Comparison of ENCODE assay signal across 19 cellular contexts in the genomic region with DNA sequence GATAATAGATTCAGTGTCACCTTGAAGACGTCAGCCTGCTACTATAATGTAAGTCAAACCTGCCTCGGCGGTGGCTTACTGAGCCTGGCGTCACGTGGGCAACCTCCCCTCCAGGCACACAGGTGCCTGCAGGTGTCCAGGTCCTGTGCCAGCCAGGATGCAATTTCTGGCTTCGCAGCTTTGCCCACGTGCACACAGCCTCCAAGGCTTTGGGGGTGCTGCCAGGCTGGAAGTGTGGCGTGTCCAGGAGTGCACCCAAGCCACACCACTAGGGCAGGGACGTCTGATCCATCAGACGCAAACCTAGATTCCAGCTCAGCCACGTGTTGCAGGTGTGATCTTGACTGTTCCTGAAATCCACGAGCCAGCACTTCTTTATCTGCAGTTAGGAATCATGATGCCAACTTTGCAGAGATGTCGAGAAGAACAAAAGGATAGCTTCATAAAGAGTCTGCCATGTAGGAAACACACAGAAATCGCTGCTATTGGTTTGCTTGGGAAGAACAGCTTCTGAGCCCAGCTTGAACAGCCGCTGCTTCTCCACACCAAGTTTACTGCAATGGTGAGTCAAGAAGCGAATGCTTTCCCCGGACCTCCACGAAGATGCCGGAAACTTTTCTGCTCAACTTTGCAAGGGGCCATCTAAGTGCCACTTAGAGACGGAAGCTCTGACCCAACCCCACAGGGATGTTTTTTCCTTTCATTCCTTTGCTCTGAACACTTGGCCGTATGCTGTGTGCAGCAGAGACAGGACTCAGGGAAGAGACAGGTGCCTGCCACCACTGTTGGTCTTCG.
DNase-seq lines count a peak whose midpoint lies in the region; ATAC-seq and TF ChIP-seq lines count a peak whose summit lies in the region.
"Had no signal": no experiment of that assay in that cellular context is flagged by ENCODE, and none has a peak within 500 bp of the region (broad histone marks: within the 10 kb centered on the region; RNA-seq: fewer than 3 reads in every experiment).

No MANE protein-coding gene starts in this region.

- in situ Hi-C loops in HAP-1 (cut with MboI; ENCODE audit: low sequenced_read_pairs), result no loop called here

- H3K27ac Mint-ChIP-seq in activated CD8-positive, alpha-beta memory T cell treated with anti-CD3 and anti-CD28 coated beads, Interleukin-2, amount 10 ng/mL, durations not matched to agents 7 days and 5 days, result no peak overlapping the region
- no peak overlapping the region for H3K27ac Mint-ChIP-seq in endodermal cell
- H3K27ac Mint-ChIP-seq: B cell; CD8-positive, alpha-beta memory T cell had no signal

- no peak for ATAC-seq in activated CD8-positive, alpha-beta memory T cell treated with anti-CD3 and anti-CD28 coated beads, Interleukin-2, amount 10 ng/mL, durations not matched to agents 7 days and 5 days
- ATAC-seq in lung (ENCODE audit: insufficient read depth, low FRiP score) (no peak), GM18858 (IDR thresholded peaks at IDR 0.05; ENCODE audit: unreplicated experiment) (no peak)

- H3K36me3 Mint-ChIP-seq in activated CD8-positive, alpha-beta memory T cell treated with anti-CD3 and anti-CD28 coated beads, Interleukin-2, amount 10 ng/mL, durations not matched to agents 7 days and 5 days, result no peaks in the 10 kb centered on the region
- no peaks in the 10 kb centered on the region for H3K36me3 Mint-ChIP-seq in endodermal cell (ENCODE audit: low read depth)
- H3K36me3 Mint-ChIP-seq: CD4-positive, CD25-positive, alpha-beta regulatory T cell; CD8-positive, alpha-beta memory T cell had no signal

- H3K4me3 ChIP-seq in endodermal cell (ENCODE audit: low read length) (no peak overlapping the region), lung (no peak overlapping the region), HAP-1 (no peak overlapping the region)
- H3K4me3 ChIP-seq: BLaER1 had no signal

- no peaks in the 10 kb centered on the region for H3K4me1 Mint-ChIP-seq in activated CD8-positive, alpha-beta memory T cell treated with anti-CD3 and anti-CD28 coated beads, Interleukin-2, amount 10 ng/mL, durations not matched to agents 7 days and 5 days
- H3K4me1 Mint-ChIP-seq in endodermal cell, result no peaks in the 10 kb centered on the region
- H3K4me1 Mint-ChIP-seq: B cell; CD4-positive, CD25-positive, alpha-beta regulatory T cell; CD8-positive, alpha-beta memory T cell had no signal

- no peaks in the 10 kb centered on the region for H3K9me3 Mint-ChIP-seq in activated CD8-positive, alpha-beta memory T cell treated with anti-CD3 and anti-CD28 coated beads, Interleukin-2, amount 10 ng/mL, durations not matched to agents 7 days and 5 days (ENCODE audit: low read depth)
- peaks cover 12% of the 10 kb centered on the region for H3K9me3 Mint-ChIP-seq in endodermal cell

- H3K9me3 ChIP-seq in endodermal cell (ENCODE audit: control insufficient read depth, low read length) (peaks cover 5% of the 10 kb centered on the region), lung (ENCODE audit: control insufficient read depth in 2 of 2, insufficient read depth in 1 of 2, low read length in 1 of 2) (peaks cover 0 to 15% of the 10 kb centered on the region in 2 donors), HAP-1 (no peaks in the 10 kb centered on the region)

- CTCF ChIA-PET in activated CD8-positive, alpha-beta memory T cell treated with anti-CD3 and anti-CD28 coated beads, Interleukin-2, amount 10 ng/mL, durations not matched to agents 7 days and 5 days (lab: Charles Lee), result no interaction called here

- peak; percentile 22 for DNase-seq in activated CD8-positive, alpha-beta memory T cell treated with anti-CD3 and anti-CD28 coated beads, Interleukin-2, amount 10 ng/mL, durations not matched to agents 7 days and 5 days
- no peak for DNase-seq in activated CD8-positive, alpha-beta memory T cell treated with anti-CD3 and anti-CD28 coated beads, Interleukin-2, amount 50 U/mL, for 48 hours
- peak; percentile 21 for DNase-seq in endodermal cell
- peak; percentile 24 for DNase-seq in lung (ENCODE audit: low spot score)
- DNase-seq in HAP-1 (ENCODE audit: low spot score in 2 of 2), result no peak
- DNase-seq in Kasumi-1 (lab: John Stamatoyannopoulos, UW), result no peak
- DNase-seq: CD4-positive, CD25-positive, alpha-beta regulatory T cell; CD8-positive, alpha-beta memory T cell; DMS 273 treated with DMSO at 0.1 percent for 48 hours; DMS79; EL; GDM1; GOT3; HCEC 1CT had no signal

- no peaks in the 10 kb centered on the region for H3K27me3 ChIP-seq in endodermal cell (ENCODE audit: control insufficient read depth, insufficient read depth, low read length, poor library complexity, severe bottlenecking)
- H3K27me3 ChIP-seq in lung (ENCODE audit: control insufficient read depth, insufficient read depth), result no peaks in the 10 kb centered on the region
- H3K27me3 ChIP-seq in HAP-1 (ENCODE audit: low read depth), result no peaks in the 10 kb centered on the region
- H3K27me3 ChIP-seq: BLaER1 had no signal

- no peak for TF ChIP-seq CTCF in endodermal cell (conservative IDR thresholded peaks at IDR 0.05)
- no peak for TF ChIP-seq CTCF in lung (IDR thresholded peaks at IDR 0.05; ENCODE audit: control extremely low read depth, extremely low read depth)

- H3K27ac ChIP-seq in endodermal cell (ENCODE audit: low read depth, low read length), result no peak overlapping the region
- H3K27ac ChIP-seq in lung (ENCODE audit: low read depth in 1 of 2, low read length in 1 of 2), result no peak overlapping the region
- H3K27ac ChIP-seq: 22Rv1, BLaER1, C4-2B had no signal

- H3K4me3 Mint-ChIP-seq in activated CD8-positive, alpha-beta memory T cell treated with anti-CD3 and anti-CD28 coated beads, Interleukin-2, amount 10 ng/mL, durations not matched to agents 7 days and 5 days, result no peak overlapping the region
- H3K4me3 Mint-ChIP-seq in endodermal cell, result no peak overlapping the region
- H3K4me3 Mint-ChIP-seq: B cell; CD4-positive, CD25-positive, alpha-beta regulatory T cell; CD8-positive, alpha-beta memory T cell had no signal

- H3K9ac ChIP-seq in endodermal cell (ENCODE audit: extremely low read depth, low read length, poor library complexity, severe bottlenecking), result no peak overlapping the region
- H3K9ac ChIP-seq: BLaER1 had no signal

- WGBS in endodermal cell (ENCODE audit: insufficient coverage in 1 of 2, insufficient read length in 1 of 2), 2 experiments, result 90 to 92% methylated on average over 22 of the region's 22 CpGs
- WGBS in lung, 2 donors, result 71 to 84% methylated on average over 22 of the region's 22 CpGs

- no peaks in the 10 kb centered on the region for H3K4me1 ChIP-seq in endodermal cell (ENCODE audit: control insufficient read depth, insufficient read depth, low read length)
- H3K4me1 ChIP-seq in lung (ENCODE audit: control insufficient read depth in 2 of 2, insufficient read depth in 2 of 2, low read length in 2 of 2), result no peaks in the 10 kb centered on the region
- no peaks in the 10 kb centered on the region for H3K4me1 ChIP-seq in HAP-1
- H3K4me1 ChIP-seq: BLaER1 had no signal

- H3K36me3 ChIP-seq in endodermal cell (ENCODE audit: control insufficient read depth, insufficient read depth, low read length) (no peaks in the 10 kb centered on the region), lung (ENCODE audit: control insufficient read depth in 2 of 2, insufficient read depth in 2 of 2, low read length in 2 of 2) (no peaks in the 10 kb centered on the region), HAP-1 (replicated peaks) (no peaks in the 10 kb centered on the region)
- H3K36me3 ChIP-seq: BLaER1 had no signal

- no peaks in the 10 kb centered on the region for H3K27me3 Mint-ChIP-seq in activated CD8-positive, alpha-beta memory T cell treated with anti-CD3 and anti-CD28 coated beads, Interleukin-2, amount 10 ng/mL, durations not matched to agents 7 days and 5 days
- H3K27me3 Mint-ChIP-seq in endodermal cell (ENCODE audit: insufficient read depth), result no peaks in the 10 kb centered on the region
- H3K27me3 Mint-ChIP-seq: B cell had no signal

Comparison
In these comparisons a context has a peak if more than half of its experiments do, and no peak if none do; other contexts are left out.
1. DNase-seq: peak in activated CD8-positive, alpha-beta memory T cell treated with anti-CD3 and anti-CD28 coated beads, Interleukin-2, amount 10 ng/mL, durations not matched to agents 7 days and 5 days (single experiment), endodermal cell (single experiment) and lung (single experiment); none in activated CD8-positive, alpha-beta memory T cell treated with anti-CD3 and anti-CD28 coated beads, Interleukin-2, amount 50 U/mL, for 48 hours (single experiment), HAP-1 (0 of 2) and Kasumi-1 (0 of 2).